ENCODE assay signal across 1 cellular context in genomic region chr17:39401412-39402278, GRCh38.
A peak's percentile ranks its signal among the peaks of the same experiment; 100 is the strongest.
TF ChIP-seq lines count a peak whose summit lies in the region.

Gene FBXL20, minus strand, starts transcription at chr17:39401626. Its CDS starts 224 bp downstream, at chr17:39401402.

TF ChIP-seq in HepG2, 621 proteins besides CTCF, POLR2A, EP300 and RAD21 (continued from another document):
- TF ChIP-seq ZNF609 (CRISPR knock-in tag; IDR thresholded peaks at IDR 0.05; ENCODE audit: borderline replicate concordance) (no peak), ZNF484 (CRISPR knock-in tag; IDR thresholded peaks at IDR 0.05; ENCODE audit: borderline replicate concordance, low read depth) (no peak), ZNF720 (CRISPR knock-in tag; IDR thresholded peaks at IDR 0.05) (no peak), ZMYM2 (CRISPR knock-in tag; IDR thresholded peaks at IDR 0.05) (no peak), ZBTB33 (CRISPR knock-in tag; IDR thresholded peaks at IDR 0.05) (no peak), ZNF589 (CRISPR knock-in tag; conservative IDR thresholded peaks at IDR 0.05) (peak; percentile 47), HMG20A (CRISPR knock-in tag; IDR thresholded peaks at IDR 0.05; ENCODE audit: borderline replicate concordance) (no peak), SALL1 (CRISPR knock-in tag; IDR thresholded peaks at IDR 0.05) (peak; percentile 50), KAT7 (CRISPR knock-in tag; IDR thresholded peaks at IDR 0.05; ENCODE audit: borderline replicate concordance) (peak; percentile 47), TBX2 (CRISPR knock-in tag; IDR thresholded peaks at IDR 0.05; ENCODE audit: borderline replicate concordance) (peak; percentile 49; the same call in 1 of the 2 replicates), ZNF781 (CRISPR knock-in tag; IDR thresholded peaks at IDR 0.05; ENCODE audit: borderline replicate concordance, not compliant biosample characterization) (no peak), ZBTB2 (CRISPR knock-in tag; IDR thresholded peaks at IDR 0.05; ENCODE audit: low read depth) (peak; percentile 98), XRCC5 (optimal IDR thresholded peaks at IDR 0.05; ENCODE audit: low read length) (peak; percentile 79), ZNF280D (CRISPR knock-in tag; IDR thresholded peaks at IDR 0.05) (0 out of 2 replicates have a peak, but pooled peaks have one; percentile 12), ZNF776 (CRISPR knock-in tag; IDR thresholded peaks at IDR 0.05) (peak; percentile 39; the same call in 1 of the 2 replicates), E2F1 (CRISPR knock-in tag; IDR thresholded peaks at IDR 0.05) (no peak; the same call in none of the 2 replicates), ZHX1 (CRISPR knock-in tag; IDR thresholded peaks at IDR 0.05; ENCODE audit: low read depth) (0 out of 2 replicates have a peak, but pooled peaks have one; percentile 44), ZBTB42 (CRISPR knock-in tag; IDR thresholded peaks at IDR 0.05) (peak; percentile 63; the same call in 1 of the 2 replicates), KLF6 (CRISPR knock-in tag; IDR thresholded peaks at IDR 0.05) (peak; percentile 64; the same call in 1 of the 2 replicates), ZMYM3 (CRISPR knock-in tag; IDR thresholded peaks at IDR 0.05) (no peak), ZNF557 (CRISPR knock-in tag; IDR thresholded peaks at IDR 0.05) (0 out of 2 replicates have a peak, but pooled peaks have one; percentile 29), NFATC3 (CRISPR knock-in tag; IDR thresholded peaks at IDR 0.05) (no peak), AGO2 (optimal IDR thresholded peaks at IDR 0.05; ENCODE audit: low read depth, low read length) (peak; percentile 87), U2AF2 (IDR thresholded peaks at IDR 0.05; ENCODE audit: low read depth, low read length) (no peak), HDAC1 (CRISPR knock-in tag; IDR thresholded peaks at IDR 0.05) (peak; percentile 82), KMT2B (CRISPR knock-in tag; IDR thresholded peaks at IDR 0.05) (peak; percentile 92), ZNF225 (CRISPR knock-in tag; IDR thresholded peaks at IDR 0.05) (peak; percentile 9; the same call in 1 of the 2 replicates), ZNF772 (CRISPR knock-in tag; IDR thresholded peaks at IDR 0.05) (no peak; the same call in 1 of the 2 replicates), JDP2 (CRISPR knock-in tag; IDR thresholded peaks at IDR 0.05; ENCODE audit: borderline replicate concordance) (no peak; the same call in 1 of the 2 replicates), MYC (CRISPR knock-in tag; IDR thresholded peaks at IDR 0.05; ENCODE audit: borderline replicate concordance) (peak; percentile 82; the same call in 1 of the 2 replicates), RORA (CRISPR knock-in tag; IDR thresholded peaks at IDR 0.05) (no peak), KAT8 (CRISPR knock-in tag; IDR thresholded peaks at IDR 0.05) (peak; percentile 83), SPEN (CRISPR knock-in tag; IDR thresholded peaks at IDR 0.05; ENCODE audit: low read depth) (peak; percentile 63), ZNF468 (CRISPR knock-in tag; IDR thresholded peaks at IDR 0.05) (peak; percentile 82; the same call in 1 of the 2 replicates), ZNF33B (CRISPR knock-in tag; IDR thresholded peaks at IDR 0.05) (no peak), IKZF5 (CRISPR knock-in tag; IDR thresholded peaks at IDR 0.05) (0 out of 2 replicates have a peak, but pooled peaks have one; percentile 64), ZNF326 (CRISPR knock-in tag; IDR thresholded peaks at IDR 0.05; ENCODE audit: borderline replicate concordance) (no peak)
